17 cellular contexts compared by ENCODE assay signal in the genomic region with DNA sequence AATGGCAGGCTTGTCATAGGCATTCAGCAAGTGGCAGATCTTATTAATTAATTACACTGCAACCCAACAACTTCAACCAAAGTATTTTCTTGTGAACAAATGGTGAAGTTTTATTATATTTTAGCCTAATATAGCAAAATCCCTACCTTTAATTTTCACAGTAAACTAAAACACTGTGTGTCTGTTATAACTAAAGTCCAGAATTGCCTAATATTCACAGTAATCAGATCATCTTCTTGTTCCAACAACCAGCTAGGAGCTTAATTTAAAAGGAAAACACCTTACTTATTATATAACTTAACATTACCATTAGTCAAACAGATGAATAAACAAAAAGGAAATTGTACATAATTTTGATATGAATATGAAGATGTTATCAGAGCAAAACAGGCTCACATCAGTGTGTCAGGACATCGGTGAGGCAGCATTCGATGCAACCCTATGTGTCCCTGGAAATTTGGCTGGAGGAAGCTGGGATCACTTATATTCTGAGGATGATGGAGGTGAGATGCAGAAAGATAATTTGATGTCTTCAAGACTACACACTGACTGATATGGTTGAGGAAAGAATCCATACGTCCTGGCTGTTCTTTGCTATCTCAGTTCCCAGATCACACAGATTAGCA.
"Had no signal": no experiment of that assay in that cellular context is flagged by ENCODE, and none has a peak within 500 bp of the region (broad histone marks: within the 10 kb centered on the region; RNA-seq: fewer than 3 reads in every experiment).

No MANE protein-coding gene starts in this region.

- H3K4me3 ChIP-seq: right atrium auricular region, uterus had no signal

- H3K9me3 Mint-ChIP-seq: activated CD8-positive, alpha-beta T cell treated with anti-CD3 and anti-CD28 coated beads for 36 hours; activated T-cell treated with anti-CD3 and anti-CD28 coated beads, Interleukin-2, amount 50 U/mL, for 72 hours; central memory CD8-positive, alpha-beta T cell; dendritic cell treated with granulocyte-macrophage colony-stimulating factor and Interleukin-4, amounts not matched to agents 40 ng/mL and 50 ng/mL, for 4 days; effector memory CD8-positive, alpha-beta T cell; immature natural killer cell; memory B cell; neural crest cell had no signal

- H3K27ac Mint-ChIP-seq: activated CD4-positive, alpha-beta T cell treated with anti-CD3 and anti-CD28 coated beads for 36 hours; activated CD8-positive, alpha-beta T cell treated with anti-CD3 and anti-CD28 coated beads for 36 hours; activated T-cell treated with anti-CD3 and anti-CD28 coated beads, Interleukin-2, amount 50 U/mL, for 72 hours; dendritic cell treated with granulocyte-macrophage colony-stimulating factor and Interleukin-4, amounts not matched to agents 40 ng/mL and 50 ng/mL, for 4 days; effector memory CD8-positive, alpha-beta T cell; immature natural killer cell; memory B cell had no signal

- H3K27me3 Mint-ChIP-seq: activated CD4-positive, alpha-beta T cell treated with anti-CD3 and anti-CD28 coated beads for 36 hours; activated CD8-positive, alpha-beta T cell treated with anti-CD3 and anti-CD28 coated beads for 36 hours; dendritic cell treated with granulocyte-macrophage colony-stimulating factor and Interleukin-4, amounts not matched to agents 40 ng/mL and 50 ng/mL, for 4 days had no signal

- H3K27ac ChIP-seq: epithelial cell of prostate, right atrium auricular region, uterus, WERI-Rb-1 had no signal

- H3K36me3 Mint-ChIP-seq: immature natural killer cell, memory B cell had no signal

- ATAC-seq: activated CD4-positive, alpha-beta T cell treated with anti-CD3 and anti-CD28 coated beads for 36 hours; activated CD8-positive, alpha-beta T cell treated with anti-CD3 and anti-CD28 coated beads for 36 hours; activated T-cell treated with anti-CD3 and anti-CD28 coated beads, Interleukin-2, amount 50 U/mL, for 72 hours; effector memory CD8-positive, alpha-beta T cell had no signal

- H3K36me3 ChIP-seq: right atrium auricular region, uterus, WERI-Rb-1 had no signal

- H3K27me3 ChIP-seq: right atrium auricular region, uterus had no signal

- H3K4me3 Mint-ChIP-seq: activated CD4-positive, alpha-beta T cell treated with anti-CD3 and anti-CD28 coated beads for 36 hours; activated CD8-positive, alpha-beta T cell treated with anti-CD3 and anti-CD28 coated beads for 36 hours; activated T-cell treated with anti-CD3 and anti-CD28 coated beads, Interleukin-2, amount 50 U/mL, for 72 hours; central memory CD8-positive, alpha-beta T cell; dendritic cell treated with granulocyte-macrophage colony-stimulating factor and Interleukin-4, amounts not matched to agents 40 ng/mL and 50 ng/mL, for 4 days; effector memory CD8-positive, alpha-beta T cell; immature natural killer cell; memory B cell; neural crest cell had no signal

- DNase-seq: activated CD4-positive, alpha-beta T cell treated with anti-CD3 and anti-CD28 coated beads for 36 hours; activated CD8-positive, alpha-beta memory T cell treated with anti-CD3 and anti-CD28 coated beads, Interleukin-2, amount 50 U/mL, for 4 hours; activated CD8-positive, alpha-beta T cell treated with anti-CD3 and anti-CD28 coated beads for 36 hours; activated T-cell treated with anti-CD3 and anti-CD28 coated beads, Interleukin-2, amount 50 U/mL, for 72 hours; effector memory CD8-positive, alpha-beta T cell; immature natural killer cell; posterior cingulate gyrus; small intestine; T-helper 1 cell; uterus; WERI-Rb-1 had no signal

- H3K9me3 ChIP-seq: right atrium auricular region, uterus had no signal

- H3K4me1 ChIP-seq: right atrium auricular region, uterus had no signal

- H3K4me1 Mint-ChIP-seq: activated CD4-positive, alpha-beta T cell treated with anti-CD3 and anti-CD28 coated beads for 36 hours; central memory CD8-positive, alpha-beta T cell; immature natural killer cell; memory B cell had no signal
